8 cellular contexts compared by ENCODE assay signal in the genomic region with DNA sequence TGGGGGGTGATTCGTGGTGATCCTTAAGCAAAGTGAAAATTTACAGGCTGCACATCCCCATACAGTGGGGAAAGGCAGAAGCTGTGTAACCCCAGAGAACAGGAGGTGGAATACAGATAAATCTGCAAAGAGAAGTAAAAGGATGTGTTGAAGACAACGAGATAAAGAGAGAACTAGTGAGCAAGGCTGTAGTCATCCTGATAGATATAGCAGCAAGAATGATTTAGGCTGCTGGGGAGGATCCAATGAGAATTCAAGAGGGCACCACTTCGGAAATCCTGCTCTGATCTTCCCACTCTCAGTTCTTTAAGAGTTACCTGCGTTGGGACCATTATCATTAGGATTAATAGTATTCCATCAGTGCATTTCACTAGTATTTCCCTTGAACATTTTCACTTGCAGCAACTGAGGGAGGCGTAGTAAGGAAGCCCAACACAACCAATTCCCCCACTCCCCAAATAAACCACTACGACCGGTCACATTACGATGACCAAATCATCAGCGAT. TPM values are rescaled to one million over a fixed set of nuclear protein-coding genes. Genes with fewer than 3 reads are reported as not detected.
DNase-seq lines count a peak whose midpoint lies in the region; ATAC-seq and TF ChIP-seq lines count a peak whose summit lies in the region.

A gene (minus strand): TSS at position 178 of the 506 bp plus-strand sequence.

- in situ Hi-C loops in G401 (cut with HindIII; ENCODE audit: low sequenced_read_pairs) (no loop called here), Panc1 (cut with HindIII; ENCODE audit: low pct_unique_long_range_greater_than_20kb, low sequenced_read_pairs) (no loop called here)

- H3K27ac ChIP-seq in Panc1 (ENCODE audit: low read length), result no peak within 1 kb of the TSS; the same call in 1 of the 2 replicates
- H3K27ac ChIP-seq in prostate gland, result peak within 1 kb of the TSS; percentile 49 to 68

- intact Hi-C loops in Panc1 (cut with micrococcal nuclease; ENCODE audit: unreplicated experiment) (no loop called here), prostate gland (cut with DNase I) (no loop called here)

- H3K4me3 ChIP-seq in Panc1 (ENCODE audit: low read depth in 2 of 2, low read length in 2 of 2), result peak within 1 kb of the TSS; percentile 49 to 73
- peak within 1 kb of the TSS; percentile 31 to 34 for H3K4me3 ChIP-seq in prostate gland

- POLR2A ChIA-PET in Panc1 (lab: Charles Lee), result no interaction called here

- DNase-seq in G401 (ENCODE audit: low spot score), result peak; percentile 76
- DNase-seq in Panc1 (ENCODE audit: low read depth, low spot score), result no peak
- peak; percentile 13 for DNase-seq in fibroblast of peridontal ligament (ENCODE audit: extremely low read depth)
- no peak for DNase-seq in prostate gland (ENCODE audit: low spot score)
- DNase-seq in left lobe of liver (ENCODE audit: low spot score), result no peak
- DNase-seq in NCI-H128 (lab: John Stamatoyannopoulos, UW; ENCODE audit: unreplicated experiment), result no peak
- no peak for DNase-seq in activated effector memory CD4-positive, alpha-beta T cell treated with anti-CD3 and anti-CD28 coated beads, Interleukin-2, amount 50 U/mL, for 16 hours
- DNase-seq in T-helper 1 cell, result no peak

- CTCF ChIA-PET in Panc1 (lab: Charles Lee), result no interaction called here

- H3K9me3 ChIP-seq in Panc1 (ENCODE audit: control insufficient read depth, insufficient read depth, low read depth, low read length) (no peaks in the 10 kb centered on the region), prostate gland (no peaks in the 10 kb centered on the region)

- WGBS in prostate gland, result 5% methylated on average over 9 of the region's 9 CpGs

- ATAC-seq in Panc1 (peak; percentile 40; the same call in 1 of the 2 replicates), left lobe of liver (no peak)

- H3K27me3 ChIP-seq in Panc1 (ENCODE audit: control insufficient read depth, insufficient read depth, low read length), result peaks cover 14% of the 10 kb centered on the region; the same call in 1 of the 2 replicates
- no peaks in the 10 kb centered on the region for H3K27me3 ChIP-seq in prostate gland (replicated peaks; ENCODE audit: insufficient read depth)

- no peak for TF ChIP-seq CTCF in Panc1 (IDR thresholded peaks at IDR 0.05)
- TF ChIP-seq CTCF in prostate gland (IDR thresholded peaks at IDR 0.05), result no peak

- no TSS peak for BruUV-seq in Panc1 (replicated peaks; lab: Mats Ljungman, UMichigan)

- TF ChIP-seq POLR2A in prostate gland (IDR thresholded peaks at IDR 0.05), result no peak

- no peaks in the 10 kb centered on the region for H3K36me3 ChIP-seq in Panc1 (ENCODE audit: control insufficient read depth, insufficient read depth, low read length)
- no peaks in the 10 kb centered on the region for H3K36me3 ChIP-seq in prostate gland

- H3K4me1 ChIP-seq in Panc1 (ENCODE audit: control insufficient read depth, insufficient read depth, low read length), result peaks cover 8% of the 10 kb centered on the region
- H3K4me1 ChIP-seq in prostate gland (replicated peaks), result no peaks in the 10 kb centered on the region

RNA-seq across cellular contexts. Expression of the gene that starts here (rescaled TPM):
- not detected in 2 replicates for total RNA-seq in G401 (2014; rRNA removed; shearing (Covaris generic))
- total RNA-seq in Panc1 (2021; ENCODE audit: unreplicated experiment) (1.0 TPM), prostate gland (10 to 100 TPM in 1 of 2 donors, 1 to 10 TPM in 1; 3.0 to 17.0 TPM), left lobe of liver (not detected)
- polyA plus RNA-seq in Panc1 (2012; ENCODE audit: insufficient read length), result 0.50 TPM

Comparison
In these comparisons a context has a peak if more than half of its experiments do, and no peak if none do; other contexts are left out.
1. Peak in DNase-seq in G401; RNA of the gene not detected or under 1 TPM.